ENCODE assay signal across 33 cellular contexts in genomic region chr4:73250642-73251041, GRCh38.
"Had no signal": no experiment of that assay in that cellular context is flagged by ENCODE, and none has a peak within 500 bp of the region (broad histone marks: within the 10 kb centered on the region; RNA-seq: fewer than 3 reads in every experiment).

No MANE protein-coding gene starts in this region.

- H3K9me3 ChIP-seq: breast epithelium, esophagus squamous epithelium, psoas muscle had no signal

- H3K4me3 ChIP-seq: breast epithelium, esophagus squamous epithelium, heart right ventricle, psoas muscle, smooth muscle cell had no signal

- H3K4me2 ChIP-seq: smooth muscle cell had no signal

- H3K27ac ChIP-seq: breast epithelium, epithelial cell of prostate, esophagus squamous epithelium, heart right ventricle, parathyroid adenoma, psoas muscle, VCaP had no signal

- FAIRE-seq: colon, TTC549 had no signal

- H3K4me3 Mint-ChIP-seq: activated naive CD4-positive, alpha-beta T cell treated with anti-CD3 and anti-CD28 coated beads, Interleukin-2, amount 50 U/mL, for 24 hours; activated T-cell treated with anti-CD3 and anti-CD28 coated beads, Interleukin-2, amount 50 U/mL, for 4 hours; activated T-helper 17 cell treated with anti-CD3 and anti-CD28 coated beads, Interleukin-2, amount 50 U/mL, for 72 hours; stimulated activated memory B cell treated with anti-CD40 and anti-IgM and Interleukin-4, amounts not matched to agents 10 μg/mL and 1 μg/mL and 100 μg/mL, for 72 hours; stimulated activated naive CD8-positive, alpha-beta T cell treated with anti-CD3 and anti-CD28 coated beads, Interleukin-15, amount 100 ng/mL, for 72 hours had no signal

- H3K36me3 ChIP-seq: esophagus squamous epithelium had no signal

- H3K4me1 ChIP-seq: breast epithelium, parathyroid adenoma had no signal

- H3K9me3 Mint-ChIP-seq: activated naive CD4-positive, alpha-beta T cell treated with anti-CD3 and anti-CD28 coated beads, Interleukin-2, amount 50 U/mL, for 24 hours; activated T-cell treated with anti-CD3 and anti-CD28 coated beads, Interleukin-2, amount 50 U/mL, for 4 hours; activated T-helper 17 cell treated with anti-CD3 and anti-CD28 coated beads, Interleukin-2, amount 50 U/mL, for 72 hours; stimulated activated memory B cell treated with anti-CD40 and anti-IgM and Interleukin-4, amounts not matched to agents 10 μg/mL and 1 μg/mL and 100 μg/mL, for 72 hours; stimulated activated naive CD8-positive, alpha-beta T cell treated with anti-CD3 and anti-CD28 coated beads, Interleukin-15, amount 100 ng/mL, for 72 hours had no signal

- H3K27me3 Mint-ChIP-seq: activated naive CD4-positive, alpha-beta T cell treated with anti-CD3 and anti-CD28 coated beads, Interleukin-2, amount 50 U/mL, for 24 hours; activated T-helper 17 cell treated with anti-CD3 and anti-CD28 coated beads, Interleukin-2, amount 50 U/mL, for 72 hours; stimulated activated memory B cell treated with anti-CD40 and anti-IgM and Interleukin-4, amounts not matched to agents 10 μg/mL and 1 μg/mL and 100 μg/mL, for 72 hours; stimulated activated naive CD8-positive, alpha-beta T cell treated with anti-CD3 and anti-CD28 coated beads, Interleukin-15, amount 100 ng/mL, for 72 hours had no signal

- DNase-seq: activated CD4-positive, alpha-beta T cell treated with anti-CD3 and anti-CD28 coated beads for 48 hours; activated CD4-positive, alpha-beta T cell treated with anti-CD3 and anti-CD28 coated beads, Interleukin-2, amount 50 U/mL, for 48 hours; activated CD8-positive, alpha-beta memory T cell treated with anti-CD3 and anti-CD28 coated beads for 24 hours; activated CD8-positive, alpha-beta memory T cell treated with anti-CD3 and anti-CD28 coated beads, Interleukin-2, amount 50 U/mL, for 48 hours; activated T-cell treated with anti-CD3 and anti-CD28 coated beads, Interleukin-2, amount 50 U/mL, for 4 hours; central memory CD4-positive, alpha-beta T cell; effector CD4-positive, alpha-beta T cell; esophagus squamous epithelium; foreskin melanocyte; heart right ventricle; islet precursor cell; left cardiac atrium; left ventricle myocardium superior; mammary epithelial cell; occipital lobe; psoas muscle; stimulated activated CD4-positive, alpha-beta T cell treated with anti-CD3 and anti-CD28 coated beads, Interleukin-1b, Interleukin-23, amount 100 ng/mL, for 48 hours; stimulated activated CD4-positive, alpha-beta T cell treated with anti-CD3 and anti-CD28 coated beads, Interleukin-4, amount 100 ng/mL, for 4 hours; stimulated activated CD8-positive, alpha-beta memory T cell treated with anti-CD3 and anti-CD28 coated beads, Interleukin-4, amount 100 ng/mL, for 48 hours; stimulated activated naive CD8-positive, alpha-beta T cell treated with anti-CD3 and anti-CD28 coated beads, Interleukin-15, amount 100 ng/mL, for 72 hours; substantia nigra; T-helper 9 cell had no signal

- H3K27ac Mint-ChIP-seq: activated naive CD4-positive, alpha-beta T cell treated with anti-CD3 and anti-CD28 coated beads, Interleukin-2, amount 50 U/mL, for 24 hours; activated T-helper 17 cell treated with anti-CD3 and anti-CD28 coated beads, Interleukin-2, amount 50 U/mL, for 72 hours; stimulated activated memory B cell treated with anti-CD40 and anti-IgM and Interleukin-4, amounts not matched to agents 10 μg/mL and 1 μg/mL and 100 μg/mL, for 72 hours; stimulated activated naive CD8-positive, alpha-beta T cell treated with anti-CD3 and anti-CD28 coated beads, Interleukin-15, amount 100 ng/mL, for 72 hours had no signal

- H3K9ac ChIP-seq: parathyroid adenoma had no signal

- ATAC-seq: activated CD4-positive, CD25-positive, alpha-beta regulatory T cell treated with anti-CD3 and anti-CD28 coated beads, Interleukin-2, amount 50 U/mL, for 24 hours; activated T-cell treated with anti-CD3 and anti-CD28 coated beads, Interleukin-2, amount 50 U/mL, for 4 hours; activated T-helper 17 cell treated with anti-CD3 and anti-CD28 coated beads, Interleukin-2, amount 50 U/mL, for 72 hours; heart right ventricle; left cardiac atrium; left ventricle myocardium superior; psoas muscle; stimulated activated memory B cell treated with anti-CD40 and anti-IgM and Interleukin-4, amounts not matched to agents 10 μg/mL and 1 μg/mL and 100 μg/mL, for 72 hours; stimulated activated naive CD8-positive, alpha-beta T cell treated with anti-CD3 and anti-CD28 coated beads, Interleukin-15, amount 100 ng/mL, for 72 hours had no signal

- H3K27me3 ChIP-seq: breast epithelium, esophagus squamous epithelium, heart right ventricle had no signal

- H2AFZ ChIP-seq: parathyroid adenoma had no signal
